8 cellular contexts compared by ENCODE assay signal in genomic region chr19:531009-531752, GRCh38. TPM values are rescaled to one million over a fixed set of nuclear protein-coding genes. Genes with fewer than 3 reads are reported as not detected.
DNase-seq lines count a peak whose midpoint lies in the region; ATAC-seq lines count a peak whose summit lies in the region.

No MANE protein-coding gene starts in this region.

- H3K4me2 ChIP-seq in BLaER1 (peak overlapping the region; percentile 93), mesenchymal stem cell (ENCODE audit: low read length, poor library complexity, severe bottlenecking) (peak overlapping the region; percentile 83)

- H2BK5ac ChIP-seq in mesenchymal stem cell (ENCODE audit: low read depth, low read length, poor library complexity, severe bottlenecking) = peak overlapping the region; percentile 91

- peak overlapping the region in 1 of 2 experiments; percentile 45 for H3K14ac ChIP-seq in mesenchymal stem cell (ENCODE audit: low read length in 2 of 2)

- H4K91ac ChIP-seq in mesenchymal stem cell (ENCODE audit: low read length) = peak overlapping the region; percentile 95

- peak; percentile 42 for ATAC-seq in HG03457 (IDR thresholded peaks at IDR 0.05; ENCODE audit: unreplicated experiment)

- under 1% methylated on average over 54 of the region's 103 CpGs for WGBS in mesenchymal stem cell

- peaks cover 45% of the 10 kb centered on the region for H4K20me1 ChIP-seq in BLaER1

- H3K18ac ChIP-seq in mesenchymal stem cell (ENCODE audit: low read depth in 1 of 2, low read length in 2 of 2) = peak overlapping the region; percentile 93 to 95

- H3K79me1 ChIP-seq in mesenchymal stem cell (replicated peaks; ENCODE audit: low read length, poor library complexity, severe bottlenecking) = no peaks in the 10 kb centered on the region

- DNase-seq in GM19240 (ENCODE audit: insufficient read length, low spot score) (peak; percentile 98), NCI-H82 (lab: John Stamatoyannopoulos, UW) (peak; percentile 93), mesenchymal stem cell (peak; percentile 80)
- DNase-seq in activated CD8-positive, alpha-beta memory T cell treated with anti-CD3 and anti-CD28 coated beads for 1 hour (ENCODE audit: extremely low read depth in 1 of 2, low read depth in 1 of 2) = peak; percentile 49 to 88
- DNase-seq in effector memory CD4-positive, alpha-beta T cell = peak; percentile 81 to 82 (median 81)
- peak; percentile 62 for DNase-seq in stimulated activated CD8-positive, alpha-beta memory T cell treated with anti-CD3 and anti-CD28 coated beads, Interleukin-12 subunit alpha, Interleukin-12 subunit beta, amount 100 ng/mL, for 24 hours (ENCODE audit: extremely low read depth)

- H3K4ac ChIP-seq in mesenchymal stem cell (ENCODE audit: low read depth in 1 of 2, low read length in 2 of 2) = peak overlapping the region; percentile 78 to 95

- H3K4me1 ChIP-seq in BLaER1 = peaks cover 21% of the 10 kb centered on the region
- H3K4me1 ChIP-seq in effector memory CD4-positive, alpha-beta T cell (ENCODE audit: control insufficient read depth, insufficient read depth, low read length, poor library complexity, severe bottlenecking) = peaks cover 16% of the 10 kb centered on the region
- peaks cover 36% of the 10 kb centered on the region for H3K4me1 ChIP-seq in mesenchymal stem cell (ENCODE audit: control insufficient read depth, insufficient read depth, low read depth, low read length)

- peak overlapping the region; percentile 95 for H4K8ac ChIP-seq in mesenchymal stem cell (ENCODE audit: low read length)

- H2AK5ac ChIP-seq in mesenchymal stem cell (ENCODE audit: low read length, severe bottlenecking) = no peak overlapping the region

- peak overlapping the region; percentile 67 for H2BK120ac ChIP-seq in mesenchymal stem cell (ENCODE audit: low read depth, low read length)

- H2BK15ac ChIP-seq in mesenchymal stem cell (ENCODE audit: low read depth, poor library complexity, severe bottlenecking) = peak overlapping the region; percentile 94

- peak overlapping the region in 1 of 2 experiments; percentile 11 for H3K23ac ChIP-seq in mesenchymal stem cell (ENCODE audit: low read length in 2 of 2)

- H2BK12ac ChIP-seq in mesenchymal stem cell (ENCODE audit: low read length in 2 of 2) = peak overlapping the region in 1 of 2 experiments; percentile 76

- H3K4me3 ChIP-seq in BLaER1 (peak overlapping the region; percentile 87), mesenchymal stem cell (ENCODE audit: insufficient read depth in 1 of 2, low read depth in 1 of 2, low read length in 2 of 2) (peak overlapping the region; percentile 85 to 88)
- peak overlapping the region; percentile 71 for H3K4me3 ChIP-seq in effector memory CD4-positive, alpha-beta T cell (ENCODE audit: insufficient read depth, low read depth, low read length, poor library complexity, severe bottlenecking)

- H3K9me3 ChIP-seq in BLaER1 (no peaks in the 10 kb centered on the region), mesenchymal stem cell (ENCODE audit: control insufficient read depth, low read length) (no peaks in the 10 kb centered on the region)
- H3K9me3 ChIP-seq in effector memory CD4-positive, alpha-beta T cell (ENCODE audit: control insufficient read depth, low read length) = no peaks in the 10 kb centered on the region

- H3K27ac ChIP-seq in BLaER1 (peak overlapping the region; percentile 90), mesenchymal stem cell (ENCODE audit: low read length, poor library complexity, severe bottlenecking) (no peak overlapping the region)
- peak overlapping the region; percentile 86 for H3K27ac ChIP-seq in effector memory CD4-positive, alpha-beta T cell (ENCODE audit: insufficient read depth, low read length, poor library complexity, severe bottlenecking)

- H3K27me3 ChIP-seq in BLaER1 = no peaks in the 10 kb centered on the region
- no peaks in the 10 kb centered on the region for H3K27me3 ChIP-seq in effector memory CD4-positive, alpha-beta T cell (replicated peaks; ENCODE audit: control insufficient read depth, insufficient read depth, low read length, poor library complexity, severe bottlenecking)
- H3K27me3 ChIP-seq in mesenchymal stem cell (ENCODE audit: control insufficient read depth in 1 of 2, insufficient read depth in 1 of 2, low read length in 2 of 2) = peaks cover 0 to 3% of the 10 kb centered on the region in 2 experiments

- peak overlapping the region; percentile 90 for H3K9ac ChIP-seq in BLaER1
- peak overlapping the region; percentile 83 for H3K9ac ChIP-seq in mesenchymal stem cell (ENCODE audit: low read length)

- H3K36me3 ChIP-seq in BLaER1 (peaks cover 20% of the 10 kb centered on the region), mesenchymal stem cell (ENCODE audit: control insufficient read depth in 1 of 2, insufficient read depth in 2 of 2, low read depth in 1 of 2, low read length in 2 of 2) (peaks cover 2 to 21% of the 10 kb centered on the region in 2 experiments)
- H3K36me3 ChIP-seq in effector memory CD4-positive, alpha-beta T cell (ENCODE audit: control insufficient read depth, insufficient read depth, low read length) = peaks cover 12% of the 10 kb centered on the region

- peak overlapping the region; percentile 56 for H2AFZ ChIP-seq in mesenchymal stem cell (ENCODE audit: low read depth, low read length)

RNA-seq across cellular contexts. Expression of gene CDC34, which starts 0.4 kb away (rescaled TPM):
- polyA plus RNA-seq in mesenchymal stem cell (2013, experiment 1 of 2) = 82.8 TPM
- 82.0 TPM for polyA plus RNA-seq in mesenchymal stem cell (2013, experiment 2 of 2)

RNA-seq across cellular contexts. Expression of gene GZMM, which starts 12.7 kb away (rescaled TPM):
- polyA plus RNA-seq in mesenchymal stem cell (2013, experiment 1 of 2) = not detected
- polyA plus RNA-seq in mesenchymal stem cell (2013, experiment 2 of 2) = 0.07 TPM

RNA-seq across cellular contexts. Expression of gene TPGS1, which starts 23.9 kb away (rescaled TPM):
- polyA plus RNA-seq in mesenchymal stem cell (2013, experiment 1 of 2) = 10.3 TPM
- polyA plus RNA-seq in mesenchymal stem cell (2013, experiment 2 of 2) = 9.3 TPM

RNA-seq across cellular contexts. Expression of gene MADCAM1, which starts 34.9 kb away (rescaled TPM):
- 0.29 TPM for polyA plus RNA-seq in mesenchymal stem cell (2013, experiment 1 of 2)
- polyA plus RNA-seq in mesenchymal stem cell (2013, experiment 2 of 2) = 0.23 TPM

RNA-seq across cellular contexts. Expression of gene BSG, which starts 41.2 kb away (rescaled TPM):
- polyA plus RNA-seq in mesenchymal stem cell (2013, experiment 1 of 2) = 617 TPM
- 607 TPM for polyA plus RNA-seq in mesenchymal stem cell (2013, experiment 2 of 2)
